In the genomic region with DNA sequence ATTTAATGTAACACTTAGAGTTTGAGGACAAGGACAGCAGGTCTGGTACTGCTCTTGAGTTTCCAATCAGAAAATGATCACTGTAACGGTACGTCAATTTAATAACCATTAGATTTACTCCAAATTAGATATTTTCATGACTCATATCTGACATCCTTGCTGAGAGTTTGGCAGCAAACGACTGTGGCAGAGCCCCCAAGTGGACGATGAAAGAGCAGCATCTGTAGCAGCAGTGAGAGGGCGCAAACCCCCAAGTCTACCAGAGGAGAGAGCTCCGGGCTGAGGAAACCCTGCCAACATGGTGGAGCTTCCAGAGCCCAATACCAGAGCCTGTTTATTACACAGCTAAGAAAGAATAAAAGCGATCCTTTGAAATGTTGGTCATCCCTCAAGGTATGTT, we compare ENCODE assay signal across 8 cellular contexts.
DNase-seq lines count a peak whose midpoint lies in the region; ATAC-seq lines count a peak whose summit lies in the region.

No MANE protein-coding gene starts in this region.

- peak; percentile 100 for ATAC-seq in HG03066 (IDR thresholded peaks at IDR 0.05; ENCODE audit: low read depth, unreplicated experiment)

- peak; percentile 26 for DNase-seq in DMS 273 treated with DMSO at 0.1 percent for 48 hours (lab: John Stamatoyannopoulos, UW)
- DNase-seq in GM19238 (ENCODE audit: insufficient read length, low spot score) = peak; percentile 21
- peak; percentile 39 for DNase-seq in NCI-H2227 (lab: John Stamatoyannopoulos, UW; ENCODE audit: unreplicated experiment)
- peak in 33 of 56 donors; percentile 4 to 80 (median 45) for DNase-seq in amygdala (lab: John Stamatoyannopoulos, UW)
- DNase-seq in iPS DF 4.7 (ENCODE audit: extremely low read depth, low spot score) = peak; percentile 25
- DNase-seq in stimulated activated CD8-positive, alpha-beta memory T cell treated with anti-CD3 and anti-CD28 coated beads, Interleukin-4, amount 100 ng/mL, for 48 hours = peak; percentile 38
- no peak for DNase-seq in DMS153 treated with DMSO at 0.1 percent for 48 hours (lab: John Stamatoyannopoulos, UW; ENCODE audit: unreplicated experiment)
